ENCODE assay signal across 1 cellular context in the genomic region with DNA sequence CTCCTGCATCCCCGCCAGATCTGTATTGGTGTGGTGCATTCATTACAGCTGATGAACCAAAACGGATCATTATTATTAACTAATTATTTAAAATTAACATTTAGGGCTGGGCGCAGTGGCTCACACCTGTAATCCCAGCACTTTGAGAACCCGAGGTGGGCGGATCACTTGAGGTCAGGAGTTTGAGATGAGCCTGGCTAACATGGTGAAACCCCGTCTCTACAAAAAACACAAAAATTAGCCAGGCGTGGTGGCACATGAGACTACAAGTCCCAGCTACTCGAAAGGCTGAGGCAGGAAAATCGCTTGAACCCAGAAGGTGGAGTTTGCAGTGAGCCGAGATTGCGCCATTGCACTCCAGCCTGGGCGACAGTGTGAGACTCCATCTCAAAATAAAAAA. TPM values are rescaled to one million over a fixed set of nuclear protein-coding genes. Genes with fewer than 3 reads are reported as not detected.
"Had no signal": no experiment of that assay in that cellular context is flagged by ENCODE, and none has a peak within 500 bp of the region (broad histone marks: within the 10 kb centered on the region; RNA-seq: fewer than 3 reads in every experiment).

No MANE protein-coding gene starts in this region.

RNA-seq across cellular contexts. Expression of gene RIPK4, which starts 18.4 kb away (rescaled TPM):
- total RNA-seq: K562 had no signal
- polyA plus RNA-seq: K562 had no signal
